ENCODE assay signal across 31 cellular contexts in genomic region chr22:34057726-34058125, GRCh38.
DNase-seq lines count a peak whose midpoint lies in the region; ATAC-seq, FAIRE-seq and TF ChIP-seq lines count a peak whose summit lies in the region.
"Had no signal": no experiment of that assay in that cellular context is flagged by ENCODE, and none has a peak within 500 bp of the region (broad histone marks: within the 10 kb centered on the region; RNA-seq: fewer than 3 reads in every experiment).

No MANE protein-coding gene starts in this region.

- no peaks in the 10 kb centered on the region for H3K27me3 ChIP-seq in HepG2 (ENCODE audit: control insufficient read depth in 1 of 2, insufficient read depth in 2 of 2, low read length in 2 of 2)
- no peaks in the 10 kb centered on the region for H3K27me3 ChIP-seq in right lobe of liver
- H3K27me3 ChIP-seq: BE2C; BLaER1; BLaER1 treated with 17β-estradiol and CSF1 and Interleukin-3, amounts not matched to agents 10 nM and 100 nM had no signal

- no peak overlapping the region for H2AFZ ChIP-seq in HepG2 (ENCODE audit: low read length)

- TF ChIP-seq CTCF in HepG2 (CRISPR knock-in tag; IDR thresholded peaks at IDR 0.05) (no peak), right lobe of liver (IDR thresholded peaks at IDR 0.05) (no peak), HEK293 (tag by site-specific recombination; IDR thresholded peaks at IDR 0.05) (no peak)

- H3K4me1 ChIP-seq in HepG2 (ENCODE audit: insufficient read depth, low read length) (no peaks in the 10 kb centered on the region), right lobe of liver (no peaks in the 10 kb centered on the region), HEK293 (ENCODE audit: control insufficient read depth, insufficient read depth, low read length) (no peaks in the 10 kb centered on the region)
- H3K4me1 ChIP-seq: A549; BE2C; BLaER1; BLaER1 treated with 17β-estradiol and CSF1 and Interleukin-3, amounts not matched to agents 10 nM and 100 nM; Caco-2 had no signal

- TF ChIP-seq RAD21 in HepG2 (CRISPR knock-in tag; IDR thresholded peaks at IDR 0.05): no peak

- no peaks in the 10 kb centered on the region for H4K20me1 ChIP-seq in HepG2 (ENCODE audit: insufficient read depth, low read length)
- H4K20me1 ChIP-seq: BLaER1; BLaER1 treated with 17β-estradiol and CSF1 and Interleukin-3, amounts not matched to agents 10 nM and 100 nM had no signal

- intact Hi-C loops in HepG2 (cut with micrococcal nuclease; ENCODE audit: unreplicated experiment): no loop called here
- intact Hi-C loops in right lobe of liver (cut with DNase I): no loop called here

- DNase-seq in HepG2 (ENCODE audit: low spot score) (no peak), right lobe of liver (no peak)
- DNase-seq in activated CD4-positive, alpha-beta T cell treated with anti-CD3 and anti-CD28 coated beads for 1 hour: no peak
- DNase-seq: 8988T; ACHN; AML-193; BE2C; C1 segment of cervical spinal cord; Caco-2; Calu3; CD4-positive, alpha-beta memory T cell; CD4-positive, alpha-beta T cell; CD4-positive, CD25-positive, alpha-beta regulatory T cell; CD8-positive, alpha-beta memory T cell; CD8-positive, alpha-beta T cell; COR-L47; DMS 273 treated with DMSO at 0.1 percent for 48 hours; DMS153; DMS53; DMS79; DMS79 treated with DMSO at 0.1 percent for 48 hours; DND-41; EL had no signal

- 2% methylated on average over 4 of the region's 4 CpGs for WGBS in HepG2 (ENCODE audit: low lambda C conversion rate)
- 48% methylated on average over 4 of the region's 4 CpGs for WGBS in right lobe of liver (ENCODE audit: insufficient coverage, low coverage, low lambda C conversion rate, missing lambda C conversion rate)

- TF ChIP-seq POLR2A in HepG2 (IDR thresholded peaks at IDR 0.05; ENCODE audit: insufficient read depth in 1 of 2, low read depth in 2 of 2, low read length in 2 of 2) (no peak), right lobe of liver (IDR thresholded peaks at IDR 0.05) (no peak)

- H3K9me3 ChIP-seq in HepG2 (ENCODE audit: low read length): no peaks in the 10 kb centered on the region
- H3K9me3 ChIP-seq in right lobe of liver: no peaks in the 10 kb centered on the region
- peaks cover 2% of the 10 kb centered on the region; the same call in 1 of the 2 replicates for H3K9me3 ChIP-seq in HEK293 (ENCODE audit: control insufficient read depth, insufficient read depth, low read depth, low read length)
- H3K9me3 ChIP-seq: A549, BE2C, Caco-2 had no signal

- no peak for TF ChIP-seq EP300 in HepG2 (IDR thresholded peaks at IDR 0.05; ENCODE audit: low read depth in 2 of 2, low read length in 2 of 2)
- TF ChIP-seq EP300 in HepG2 (CRISPR knock-in tag; IDR thresholded peaks at IDR 0.05; ENCODE audit: borderline replicate concordance): no peak

- no peak for FAIRE-seq in HepG2 (lab: Jason Lieb, UNC)
- FAIRE-seq: A204.1, A549, D721Med had no signal

- CTCF ChIA-PET in HepG2 (lab: Yijun Ruan, JAX; ENCODE audit: low intra/inter-chr PET ratio, low total read pairs) (no interaction called here), HEK293 (lab: Yijun Ruan, JAX) (interaction anchor here (1.2 to 1.8 kb wide), 3 partner anchors 13 to 1092 kb away, joined by 3 to 9 read pairs (median 3); no protein-coding TSS in a partner anchor)

- in situ Hi-C loops in HepG2 (cut with HindIII; ENCODE audit: extremely low pct_ligation_motif_present, low pct_unique_long_range_greater_than_20kb): no loop called here

- no peak overlapping the region for H3K4me3 ChIP-seq in HepG2 (replicated peaks in 1 of 3; ENCODE audit: insufficient read depth in 1 of 3, low read depth in 2 of 3, low read length in 3 of 3)
- no peak overlapping the region for H3K4me3 ChIP-seq in right lobe of liver
- no peak overlapping the region for H3K4me3 ChIP-seq in HEK293 (ENCODE audit: low read depth, low read length)
- H3K4me3 ChIP-seq: A549; BLaER1; BLaER1 treated with 17β-estradiol and CSF1 and Interleukin-3, amounts not matched to agents 10 nM and 100 nM had no signal

- H3K27ac ChIP-seq in HepG2 (ENCODE audit: extremely low read length, insufficient read depth, low read length): no peak overlapping the region
- H3K27ac ChIP-seq in right lobe of liver: no peak overlapping the region
- H3K27ac ChIP-seq in HEK293 (ENCODE audit: extremely low read depth, low read depth, low read length): no peak overlapping the region
- H3K27ac ChIP-seq: 22Rv1; A549; BLaER1; BLaER1 treated with 17β-estradiol and CSF1 and Interleukin-3, amounts not matched to agents 10 nM and 100 nM; C4-2B had no signal

- no peak for ATAC-seq in HepG2
- no peak for ATAC-seq in right lobe of liver
- ATAC-seq: A549; CD8-positive, alpha-beta T cell had no signal

- no peak overlapping the region for H3K9ac ChIP-seq in HepG2 (ENCODE audit: insufficient read depth, low read depth, low read length)
- H3K9ac ChIP-seq: BLaER1; BLaER1 treated with 17β-estradiol and CSF1 and Interleukin-3, amounts not matched to agents 10 nM and 100 nM had no signal

- H3K79me2 ChIP-seq in HepG2 (ENCODE audit: insufficient read depth, low read length): no peaks in the 10 kb centered on the region

- no TSS peak for BruUV-seq in HepG2 (replicated peaks; lab: Mats Ljungman, UMichigan)

- POLR2A ChIA-PET in HepG2 (lab: Yijun Ruan, JAX): no interaction called here
- POLR2A ChIA-PET in HEK293 (lab: Yijun Ruan, JAX): no interaction called here

- H3K36me3 ChIP-seq in HepG2 (replicated peaks in 1 of 2; ENCODE audit: control insufficient read depth in 1 of 2, insufficient read depth in 2 of 2, low read length in 2 of 2): no peaks in the 10 kb centered on the region
- no peaks in the 10 kb centered on the region for H3K36me3 ChIP-seq in right lobe of liver
- no peaks in the 10 kb centered on the region for H3K36me3 ChIP-seq in HEK293 (ENCODE audit: control insufficient read depth in 2 of 2, insufficient read depth in 1 of 2, low read length in 2 of 2)
- H3K36me3 ChIP-seq: BE2C; BLaER1; BLaER1 treated with 17β-estradiol and CSF1 and Interleukin-3, amounts not matched to agents 10 nM and 100 nM had no signal

- no peak overlapping the region for H3K4me2 ChIP-seq in HepG2 (ENCODE audit: low read depth, low read length)
- H3K4me2 ChIP-seq: A549; BLaER1; BLaER1 treated with 17β-estradiol and CSF1 and Interleukin-3, amounts not matched to agents 10 nM and 100 nM had no signal

TF ChIP-seq in HepG2, 621 proteins besides CTCF, POLR2A, EP300 and RAD21 (continues in another document):
- TF ChIP-seq ATF7-NPFF (CRISPR knock-in tag; IDR thresholded peaks at IDR 0.05; ENCODE audit: low read depth): no peak
- peak; percentile 95 for TF ChIP-seq CREB1 (IDR thresholded peaks at IDR 0.05)
- TF ChIP-seq CREB1 (CRISPR knock-in tag; IDR thresholded peaks at IDR 0.05): no peak
- TF ChIP-seq ATF6 (CRISPR knock-in tag; conservative IDR thresholded peaks at IDR 0.05): no peak

TF ChIP-seq in HEK293, 187 proteins besides CTCF, POLR2A, EP300 and RAD21:
- TF ChIP-seq ZSCAN23 (tag by site-specific recombination; IDR thresholded peaks at IDR 0.05) (no peak), ATF2 (tag by site-specific recombination; IDR thresholded peaks at IDR 0.05; ENCODE audit: low read depth) (peak; percentile 57; the same call in 1 of the 2 replicates)

Comparison
In these comparisons a context has a peak if more than half of its experiments do, and no peak if none do; other contexts are left out.
1. Of the 63 proteins assayed by ChIP-seq in both HepG2 and HEK293: peak only in HepG2: none; only in HEK293: ATF2; in both: none; in neither: 62.